ENCODE assay signal across 10 cellular contexts in genomic region chr7:49279886-49280285, GRCh38.
"Had no signal": no experiment of that assay in that cellular context is flagged by ENCODE, and none has a peak within 500 bp of the region (broad histone marks: within the 10 kb centered on the region; RNA-seq: fewer than 3 reads in every experiment).

No MANE protein-coding gene starts in this region.

- H2AFZ ChIP-seq: GM23248 had no signal

- H3K36me3 ChIP-seq: HAP-1 had no signal

- H3K4me3 ChIP-seq: GM23248, HAP-1 had no signal

- H3K4me3 Mint-ChIP-seq: HFFc6, IgD-negative memory B cell had no signal

- H3K4me1 Mint-ChIP-seq: IgD-negative memory B cell had no signal

- H3K9me3 ChIP-seq: HAP-1 had no signal

- H3K9ac ChIP-seq: GM23248 had no signal

- H3K4me1 ChIP-seq: HAP-1 had no signal

- H3K27ac ChIP-seq: GM23248, HL-60 had no signal

- DNase-seq: GM23248, GOT3, H7, HFFc6, KBM-7 had no signal

- H3K27ac Mint-ChIP-seq: HFFc6, IgD-negative memory B cell had no signal

- H3K27me3 Mint-ChIP-seq: IgD-negative memory B cell had no signal

- ATAC-seq: HCT116, HepG2 had no signal

- H3K36me3 Mint-ChIP-seq: IgD-negative memory B cell had no signal
